22 cellular contexts compared by ENCODE assay signal in genomic region chr14:103186241-103186835, GRCh38.
DNase-seq lines count a peak whose midpoint lies in the region; ATAC-seq and TF ChIP-seq lines count a peak whose summit lies in the region.
"Had no signal": no experiment of that assay in that cellular context is flagged by ENCODE, and none has a peak within 500 bp of the region (broad histone marks: within the 10 kb centered on the region; RNA-seq: fewer than 3 reads in every experiment).

No MANE protein-coding gene starts in this region.

- H3K4me1 Mint-ChIP-seq in WTC11 = peaks cover 31% of the 10 kb centered on the region

- no peaks in the 10 kb centered on the region for H3K36me3 ChIP-seq in liver (ENCODE audit: control insufficient read depth in 4 of 4, insufficient read depth in 3 of 4, low read depth in 1 of 4, low read length in 3 of 4)
- no peaks in the 10 kb centered on the region for H3K36me3 ChIP-seq in sigmoid colon
- H3K36me3 ChIP-seq: transverse colon had no signal

- H3K9me3 ChIP-seq in liver (ENCODE audit: control insufficient read depth in 4 of 4, low read length in 3 of 4) (no peaks in the 10 kb centered on the region), sigmoid colon (no peaks in the 10 kb centered on the region)
- H3K9me3 ChIP-seq: transverse colon had no signal

- no peak for TF ChIP-seq EP300 in sigmoid colon (IDR thresholded peaks at IDR 0.05)

- WGBS in liver = 34% methylated on average over 9 of the region's 9 CpGs
- 35 to 71% methylated on average over 9 of the region's 9 CpGs for WGBS in sigmoid colon, 2 donors

- peak overlapping the region; percentile 78 to 93 for H3K27ac ChIP-seq in liver (ENCODE audit: low read depth in 1 of 2, low read length in 2 of 2)
- H3K27ac ChIP-seq in sigmoid colon = peak overlapping the region in 1 of 4 donors; percentile 37
- H3K27ac ChIP-seq: 22Rv1, HL-60 had no signal

- H3K9me3 Mint-ChIP-seq in WTC11 = no peaks in the 10 kb centered on the region
- H3K9me3 Mint-ChIP-seq: activated CD8-positive, alpha-beta T cell treated with anti-CD3 and anti-CD28 coated beads for 36 hours had no signal

- no peaks in the 10 kb centered on the region for H3K27me3 ChIP-seq in liver (ENCODE audit: control insufficient read depth in 4 of 4, insufficient read depth in 4 of 4, low read length in 3 of 4)
- H3K27me3 ChIP-seq in sigmoid colon = peaks cover 7 to 36% (median 11%) of the 10 kb centered on the region in 3 donors

- DNase-seq in NCI-H524 (lab: John Stamatoyannopoulos, UW) = peak; percentile 22 to 26
- DNase-seq in NCI-H524 treated with DMSO at 0.1 percent for 48 hours (lab: John Stamatoyannopoulos, UW) = no peak
- DNase-seq in WTC11 (ENCODE audit: low spot score) = no peak
- peak; percentile 45 for DNase-seq in sigmoid colon
- no peak for DNase-seq in left cardiac atrium
- DNase-seq: activated CD8-positive, alpha-beta T cell treated with anti-CD3 and anti-CD28 coated beads for 36 hours; activated T-cell treated with anti-CD3 and anti-CD28 coated beads for 4 hours; cortex of kidney; DND-41; GOT3; IMR-90; left ventricle myocardium superior; NCI-H1105; NCI-H2081; NCI-H446; T1000 had no signal

- CTCF ChIA-PET in WTC11 (lab: Charles Lee) = interaction anchor here (0.6 to 4.9 kb wide), 15 partner anchors 30 to 131 kb away, joined by 3 to 38 read pairs (median 4); partner anchors contain the start of gene TNFAIP2

- peak overlapping the region; percentile 5 to 63 for H3K9ac ChIP-seq in liver (ENCODE audit: low read depth in 1 of 2, low read length in 2 of 2)

- H3K4me3 ChIP-seq in liver (ENCODE audit: low read depth in 1 of 3, low read length in 3 of 3) (peak overlapping the region in 1 of 3 donors; percentile 7), sigmoid colon (no peak overlapping the region)
- H3K4me3 ChIP-seq: transverse colon had no signal

- no peak for TF ChIP-seq CTCF in WTC11 (IDR thresholded peaks at IDR 0.05)
- no peak for TF ChIP-seq CTCF in liver (IDR thresholded peaks at IDR 0.05; ENCODE audit: low read depth, low read length, missing input control)
- TF ChIP-seq CTCF in sigmoid colon (IDR thresholded peaks at IDR 0.05) = no peak

- no peak for TF ChIP-seq RAD21 in liver (IDR thresholded peaks at IDR 0.05)

- POLR2A ChIA-PET in WTC11 (lab: Charles Lee) = interaction anchor here (0.8 to 1.0 kb wide), 2 partner anchors 34 to 81 kb away, joined by 3 to 4 read pairs; no protein-coding TSS in a partner anchor

- H3K27me3 Mint-ChIP-seq in WTC11 (ENCODE audit: low read depth) = peaks cover 36% of the 10 kb centered on the region

- TF ChIP-seq POLR2A in sigmoid colon (IDR thresholded peaks at IDR 0.05) = no peak

- ATAC-seq in WTC11 = no peak
- no peak for ATAC-seq in GM18519 (IDR thresholded peaks at IDR 0.05; ENCODE audit: low FRiP score, unreplicated experiment)
- no peak for ATAC-seq in HG02571 (IDR thresholded peaks at IDR 0.05; ENCODE audit: unreplicated experiment)
- ATAC-seq in left cardiac atrium = no peak
- ATAC-seq: activated CD8-positive, alpha-beta T cell treated with anti-CD3 and anti-CD28 coated beads for 36 hours; left ventricle myocardium superior had no signal

- intact Hi-C loops in sigmoid colon (cut with DNase I) = loop anchor here (5.0 kb wide), 2 partner anchors 59 to 106 kb away; no protein-coding TSS in a partner anchor
- intact Hi-C loops in left cardiac atrium (cut with DNase I) = loop anchor here (2.0 to 10.0 kb wide), 3 partner anchors 79 to 108 kb away; no protein-coding TSS in a partner anchor

- H3K4me1 ChIP-seq in liver (ENCODE audit: control insufficient read depth in 4 of 4, insufficient read depth in 4 of 4, low read length in 3 of 4) (peaks cover 5 to 30% (median 24%) of the 10 kb centered on the region in 4 donors), sigmoid colon (peaks cover 0 to 11% (median 9%) of the 10 kb centered on the region in 4 donors)

- H3K36me3 Mint-ChIP-seq in WTC11 = no peaks in the 10 kb centered on the region

- H3K27ac Mint-ChIP-seq in WTC11 = 0 out of 2 replicates have a peak overlapping the region, but pooled peaks have one; percentile 20
- H3K27ac Mint-ChIP-seq: activated CD8-positive, alpha-beta T cell treated with anti-CD3 and anti-CD28 coated beads for 36 hours had no signal

- H3K4me3 Mint-ChIP-seq in WTC11 = no peak overlapping the region
- H3K4me3 Mint-ChIP-seq: activated CD8-positive, alpha-beta T cell treated with anti-CD3 and anti-CD28 coated beads for 36 hours had no signal

TF ChIP-seq in WTC11, 78 proteins besides CTCF, POLR2A, EP300 and RAD21 (continues in another document):
- TF ChIP-seq TEAD1 (CRISPR knock-in tag; IDR thresholded peaks at IDR 0.05) (no peak), GTF2I (CRISPR knock-in tag; conservative IDR thresholded peaks at IDR 0.05) (no peak), ZNF121 (CRISPR knock-in tag; IDR thresholded peaks at IDR 0.05) (no peak), HMGXB4 (CRISPR knock-in tag; IDR thresholded peaks at IDR 0.05) (no peak), KAT7 (CRISPR knock-in tag; IDR thresholded peaks at IDR 0.05; ENCODE audit: borderline replicate concordance) (no peak)

TF ChIP-seq in liver, 16 proteins besides CTCF, POLR2A, EP300 and RAD21:
- TF ChIP-seq JUND (IDR thresholded peaks at IDR 0.05) (no peak), NR2F2 (IDR thresholded peaks at IDR 0.05) (no peak), HNF4A (conservative IDR thresholded peaks at IDR 0.05) (no peak), SP1 (IDR thresholded peaks at IDR 0.05) (no peak), ZBTB33 (IDR thresholded peaks at IDR 0.05) (no peak), FOXA1 (IDR thresholded peaks at IDR 0.05) (no peak), REST (IDR thresholded peaks at IDR 0.05) (no peak), GABPA (IDR thresholded peaks at IDR 0.05 in 1 of 2, conservative IDR thresholded peaks at IDR 0.05 in 1 of 2) (no peak)

Comparison
In these comparisons a context has a peak if more than half of its experiments do, and no peak if none do; other contexts are left out.
1. DNase-seq: peak in NCI-H524 (2 of 2) and sigmoid colon (single experiment); none in NCI-H524 treated with DMSO at 0.1 percent for 48 hours (single experiment), WTC11 (single experiment) and left cardiac atrium (single experiment).